In genomic region chr22:24273031-24273430, GRCh38 we compare ENCODE assay signal across 8 cellular contexts. TPM values are rescaled to one million over a fixed set of nuclear protein-coding genes. Genes with fewer than 3 reads are reported as not detected.
A peak's percentile ranks its signal among the peaks of the same experiment; 100 is the strongest.
DNase-seq lines count a peak whose midpoint lies in the region; ATAC-seq, FAIRE-seq and TF ChIP-seq lines count a peak whose summit lies in the region.
"Not testable (repeated sequence)": the region's sequence is repeated elsewhere in the genome, so short reads cannot be mapped to it uniquely, and the experiment has no call there.

No MANE protein-coding gene starts in this region.

- H3K9ac ChIP-seq in MM.1S (ENCODE audit: low read length), result not testable (repeated sequence)

- WGBS in hepatocyte (ENCODE audit: low lambda C conversion rate, missing lambda C conversion rate), result 96% methylated on average over 2 of the region's 2 CpGs

- peak overlapping the region in 2 of 3 donors; percentile 4 to 85 for H3K4me3 Mint-ChIP-seq in T-cell
- H3K4me3 Mint-ChIP-seq in activated T-cell treated with anti-CD3 and anti-CD28 coated beads, Interleukin-2, amount 50 U/mL, for 24 hours, result peak overlapping the region; percentile 87
- peak overlapping the region; percentile 91 for H3K4me3 Mint-ChIP-seq in activated naive CD8-positive, alpha-beta T cell treated with anti-CD3 and anti-CD28 coated beads, Interleukin-2, amount 10 ng/mL, durations not matched to agents 7 days and 5 days
- peak overlapping the region; percentile 71 for H3K4me3 Mint-ChIP-seq in neural crest cell

- H2AFZ ChIP-seq in MM.1S (ENCODE audit: low read length); hepatocyte: not testable (repeated sequence)

- H3K27me3 ChIP-seq in MM.1S (replicated peaks; ENCODE audit: insufficient read depth, low read length); hepatocyte; upper lobe of right lung: not testable (repeated sequence)

- H3F3A ChIP-seq in MM.1S (ENCODE audit: insufficient read depth, low read length), result peaks cover 21% of the 10 kb centered on the region

- not testable (repeated sequence) for ATAC-seq in T-cell (replicated peaks in 1 of 4); activated naive CD8-positive, alpha-beta T cell treated with anti-CD3 and anti-CD28 coated beads, Interleukin-2, amount 10 ng/mL, durations not matched to agents 7 days and 5 days (ENCODE audit: low read depth); upper lobe of right lung

- H3K4me1 ChIP-seq in MM.1S (ENCODE audit: low read length), result not testable (repeated sequence)
- H3K4me1 ChIP-seq in hepatocyte (ENCODE audit: insufficient read depth) (peaks cover 14% of the 10 kb centered on the region), upper lobe of right lung (peaks cover 31% of the 10 kb centered on the region)

- H3K27me3 Mint-ChIP-seq in T-cell; activated T-cell treated with anti-CD3 and anti-CD28 coated beads, Interleukin-2, amount 50 U/mL, for 24 hours; activated naive CD8-positive, alpha-beta T cell treated with anti-CD3 and anti-CD28 coated beads, Interleukin-2, amount 10 ng/mL, durations not matched to agents 7 days and 5 days; neural crest cell (ENCODE audit: low read depth): not testable (repeated sequence)

- H3K4me3 ChIP-seq in MM.1S (ENCODE audit: low read length); hepatocyte: not testable (repeated sequence)
- H3K4me3 ChIP-seq in upper lobe of right lung, result peak overlapping the region; percentile 89

- not testable (repeated sequence) for DNase-seq in D721Med (ENCODE audit: insufficient read length, low spot score); MM.1S; T-cell; activated T-cell treated with anti-CD3 and anti-CD28 coated beads, Interleukin-2, amount 50 U/mL, for 24 hours; activated naive CD8-positive, alpha-beta T cell treated with anti-CD3 and anti-CD28 coated beads, Interleukin-2, amount 10 ng/mL, durations not matched to agents 7 days and 5 days; hepatocyte (ENCODE audit: low spot score); neural crest cell (ENCODE audit: low read depth, low spot score); upper lobe of right lung

- POLR2A ChIA-PET in T-cell (lab: Charles Lee), result not testable (repeated sequence)
- POLR2A ChIA-PET in activated naive CD8-positive, alpha-beta T cell treated with anti-CD3 and anti-CD28 coated beads, Interleukin-2, amount 10 ng/mL, durations not matched to agents 7 days and 5 days (lab: Charles Lee), result interaction anchor here (1.0 kb wide), 1 partner anchor 156 kb away, joined by 3 read pairs; no protein-coding TSS in a partner anchor

- H3K79me2 ChIP-seq in MM.1S (ENCODE audit: low read length) (peaks cover 59% of the 10 kb centered on the region), hepatocyte (peaks cover 62% of the 10 kb centered on the region)

- not testable (repeated sequence) for H4K20me1 ChIP-seq in MM.1S (ENCODE audit: insufficient read depth, low read length)
- peaks cover 31% of the 10 kb centered on the region for H4K20me1 ChIP-seq in hepatocyte (ENCODE audit: insufficient read depth, poor library complexity, severe bottlenecking)

- intact Hi-C loops in upper lobe of right lung (cut with DNase I), result not testable (repeated sequence)

- FAIRE-seq in D721Med (lab: Jason Lieb, UNC), result peak; percentile 68

- H3K27ac Mint-ChIP-seq in T-cell; activated naive CD8-positive, alpha-beta T cell treated with anti-CD3 and anti-CD28 coated beads, Interleukin-2, amount 10 ng/mL, durations not matched to agents 7 days and 5 days; neural crest cell (ENCODE audit: unreplicated experiment): not testable (repeated sequence)
- H3K27ac Mint-ChIP-seq in activated T-cell treated with anti-CD3 and anti-CD28 coated beads, Interleukin-2, amount 50 U/mL, for 24 hours, result peak overlapping the region; percentile 93

- CTCF ChIA-PET in T-cell (lab: Charles Lee), result not testable (repeated sequence)

- H3K4me1 Mint-ChIP-seq in T-cell, result peaks cover 49 to 53% (median 50%) of the 10 kb centered on the region in 3 donors
- H3K4me1 Mint-ChIP-seq in activated T-cell treated with anti-CD3 and anti-CD28 coated beads, Interleukin-2, amount 50 U/mL, for 24 hours (ENCODE audit: low read depth), result peaks cover 48% of the 10 kb centered on the region
- peaks cover 31% of the 10 kb centered on the region for H3K4me1 Mint-ChIP-seq in activated naive CD8-positive, alpha-beta T cell treated with anti-CD3 and anti-CD28 coated beads, Interleukin-2, amount 10 ng/mL, durations not matched to agents 7 days and 5 days
- H3K4me1 Mint-ChIP-seq in neural crest cell, result peaks cover 49% of the 10 kb centered on the region

- not testable (repeated sequence) for H3K36me3 Mint-ChIP-seq in T-cell; neural crest cell (ENCODE audit: low read depth)
- peaks cover 28% of the 10 kb centered on the region for H3K36me3 Mint-ChIP-seq in activated T-cell treated with anti-CD3 and anti-CD28 coated beads, Interleukin-2, amount 50 U/mL, for 24 hours (ENCODE audit: low read depth)
- H3K36me3 Mint-ChIP-seq in activated naive CD8-positive, alpha-beta T cell treated with anti-CD3 and anti-CD28 coated beads, Interleukin-2, amount 10 ng/mL, durations not matched to agents 7 days and 5 days, result peaks cover 11% of the 10 kb centered on the region

- not testable (repeated sequence) for H3K36me3 ChIP-seq in MM.1S (replicated peaks; ENCODE audit: insufficient read depth, low read length); hepatocyte (replicated peaks; ENCODE audit: insufficient read depth, low read depth); upper lobe of right lung

- not testable (repeated sequence) for H3K9me3 ChIP-seq in MM.1S (replicated peaks; ENCODE audit: insufficient read depth, low read length); hepatocyte (ENCODE audit: low read depth); upper lobe of right lung

- not testable (repeated sequence) for TF ChIP-seq CTCF in D721Med (IDR thresholded peaks at IDR 0.05; ENCODE audit: insufficient read depth, missing control alignments); MM.1S (IDR thresholded peaks at IDR 0.05; ENCODE audit: low read length); hepatocyte (IDR thresholded peaks at IDR 0.05; ENCODE audit: poor library complexity); neural crest cell (conservative IDR thresholded peaks at IDR 0.05); upper lobe of right lung (IDR thresholded peaks at IDR 0.05)

- H3K9me3 Mint-ChIP-seq in T-cell; activated T-cell treated with anti-CD3 and anti-CD28 coated beads, Interleukin-2, amount 50 U/mL, for 24 hours; activated naive CD8-positive, alpha-beta T cell treated with anti-CD3 and anti-CD28 coated beads, Interleukin-2, amount 10 ng/mL, durations not matched to agents 7 days and 5 days; neural crest cell: not testable (repeated sequence)

- H3K9me2 ChIP-seq in MM.1S (replicated peaks; ENCODE audit: insufficient read depth, low read length); hepatocyte (replicated peaks; ENCODE audit: insufficient read depth): not testable (repeated sequence)

- H3K4me2 ChIP-seq in MM.1S (ENCODE audit: low read depth, low read length) (peak overlapping the region; percentile 76; the same call in 1 of the 2 replicates), hepatocyte (peak overlapping the region; percentile 80)

- not testable (repeated sequence) for H3K27ac ChIP-seq in MM.1S (ENCODE audit: low read length); hepatocyte; upper lobe of right lung

RNA-seq across cellular contexts. Expression of gene SPECC1L, which starts 2.4 kb away (rescaled TPM):
- 10 to 100 TPM; 45.3 to 64.0 (median 54.5) TPM for total RNA-seq in T-cell
- 10 to 100 TPM; 55.4 to 59.4 TPM for total RNA-seq in activated naive CD8-positive, alpha-beta T cell treated with anti-CD3 and anti-CD28 coated beads, Interleukin-2, amount 10 ng/mL, durations not matched to agents 7 days and 5 days
- 28.3 and 30.3 TPM in 2 replicates for total RNA-seq in hepatocyte
- polyA plus RNA-seq in hepatocyte, result 11.2 and 13.0 TPM in 2 replicates
- 121 and 123 TPM in 2 replicates for total RNA-seq in neural crest cell
- 87.1 TPM for total RNA-seq in upper lobe of right lung

RNA-seq across cellular contexts. Expression of gene GGT5, which starts 28.1 kb away (rescaled TPM):
- total RNA-seq in T-cell (under 1 TPM in 1 of 5 donors, not detected in 4; 0.63 TPM), hepatocyte (5.8 and 9.8 TPM in 2 replicates), neural crest cell (0.56 and 0.59 TPM in 2 replicates), upper lobe of right lung (66.5 TPM)
- total RNA-seq in activated naive CD8-positive, alpha-beta T cell treated with anti-CD3 and anti-CD28 coated beads, Interleukin-2, amount 10 ng/mL, durations not matched to agents 7 days and 5 days, result under 1 TPM in 1 of 2 experiments, not detected in 1; 0.11 TPM
- 47.4 and 56.5 TPM in 2 replicates for polyA plus RNA-seq in hepatocyte
